ENCODE assay signal across 15 cellular contexts in the genomic region with DNA sequence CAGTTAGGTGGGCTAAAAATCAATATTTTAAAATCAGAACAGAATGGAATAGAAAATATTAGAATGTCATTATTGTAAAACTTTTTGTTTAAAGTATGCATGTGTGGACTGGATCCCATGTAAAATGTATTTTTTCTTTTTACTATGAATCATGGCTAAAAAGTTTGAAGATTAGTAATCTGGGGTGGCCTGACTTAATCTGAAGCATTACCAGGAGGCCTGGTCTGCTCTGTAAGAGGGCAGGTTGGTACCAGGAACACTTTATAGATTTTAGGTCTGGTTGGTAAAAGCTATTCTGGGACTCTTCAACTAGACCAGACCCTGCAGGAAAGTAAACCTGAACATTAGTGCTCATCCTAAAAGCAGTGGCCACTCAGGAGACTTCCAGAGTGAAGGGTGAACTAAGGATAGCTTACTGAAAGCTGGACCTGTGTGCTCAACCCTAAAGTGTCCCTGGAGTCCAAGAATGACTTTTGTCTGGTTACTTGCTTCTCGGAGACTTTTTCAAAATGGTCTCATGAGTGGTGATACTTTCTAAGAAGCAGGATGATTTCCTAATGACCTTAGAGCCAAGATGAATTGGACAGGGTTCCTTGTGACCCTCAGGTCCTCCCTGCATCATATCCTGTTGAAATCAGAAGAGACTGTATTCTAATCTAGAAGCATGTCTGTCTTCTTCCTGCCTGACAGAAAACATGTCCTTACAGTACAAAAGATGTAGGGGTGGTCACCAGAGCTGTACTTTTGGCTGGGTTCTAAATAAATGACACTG. TPM values are rescaled to one million over a fixed set of nuclear protein-coding genes. Genes with fewer than 3 reads are reported as not detected.
DNase-seq lines count a peak whose midpoint lies in the region; ATAC-seq and TF ChIP-seq lines count a peak whose summit lies in the region.
"Had no signal": no experiment of that assay in that cellular context is flagged by ENCODE, and none has a peak within 500 bp of the region (broad histone marks: within the 10 kb centered on the region; RNA-seq: fewer than 3 reads in every experiment).

No MANE protein-coding gene starts in this region.

- WGBS in esophagus muscularis mucosa, result 55% methylated on average over 1 of the region's 1 CpG
- 33% methylated on average over 1 of the region's 1 CpG for WGBS in mesenchymal stem cell
- 50% methylated on average over 1 of the region's 1 CpG; no CpG with 5 or more reads in 1 of the 2 donors for WGBS in transverse colon (ENCODE audit: low coverage in 1 of 2), 2 donors

- no peak for TF ChIP-seq CTCF in RWPE2 (IDR thresholded peaks at IDR 0.05; ENCODE audit: poor library complexity, severe bottlenecking)
- no peak for TF ChIP-seq CTCF in esophagus muscularis mucosa (IDR thresholded peaks at IDR 0.05)
- TF ChIP-seq CTCF in transverse colon (IDR thresholded peaks at IDR 0.05), result no peak
- no peak for TF ChIP-seq CTCF in Caco-2 (IDR thresholded peaks at IDR 0.05; ENCODE audit: insufficient read depth in 1 of 2, low read depth in 1 of 2, low read length in 1 of 2, severe bottlenecking in 1 of 2, unreplicated experiment in 1 of 2)

- no peak overlapping the region for H3K4me3 ChIP-seq in RWPE2 (ENCODE audit: severe bottlenecking)
- no peak overlapping the region for H3K4me3 ChIP-seq in esophagus muscularis mucosa
- peak overlapping the region in 1 of 2 experiments; percentile 25 for H3K4me3 ChIP-seq in mesenchymal stem cell (ENCODE audit: insufficient read depth in 1 of 2, low read depth in 1 of 2, low read length in 2 of 2)
- no peak overlapping the region for H3K4me3 ChIP-seq in transverse colon
- H3K4me3 ChIP-seq in Caco-2 (ENCODE audit: low read depth, low read length), result no peak overlapping the region
- H3K4me3 ChIP-seq: pancreas had no signal

- H2BK12ac ChIP-seq in mesenchymal stem cell (ENCODE audit: low read length in 2 of 2), result peak overlapping the region in 1 of 2 experiments; percentile 37

- no peaks in the 10 kb centered on the region for H3K36me3 ChIP-seq in RWPE2 (ENCODE audit: low read depth)
- H3K36me3 ChIP-seq in esophagus muscularis mucosa, result no peaks in the 10 kb centered on the region
- H3K36me3 ChIP-seq in mesenchymal stem cell (ENCODE audit: control insufficient read depth in 1 of 2, insufficient read depth in 2 of 2, low read depth in 1 of 2, low read length in 2 of 2), result peaks cover 0 to 2% of the 10 kb centered on the region in 2 experiments
- no peaks in the 10 kb centered on the region for H3K36me3 ChIP-seq in transverse colon
- H3K36me3 ChIP-seq in Caco-2 (ENCODE audit: control insufficient read depth, insufficient read depth, low read length), result no peaks in the 10 kb centered on the region
- H3K36me3 ChIP-seq: pancreas had no signal

- no peaks in the 10 kb centered on the region for H3K27me3 Mint-ChIP-seq in Caco-2 (ENCODE audit: insufficient read depth, unreplicated experiment)
- peaks cover 4 to 8% of the 10 kb centered on the region in 2 donors for H3K27me3 Mint-ChIP-seq in natural killer cell treated with Interleukin-12 subunit alpha and Interleukin-12 subunit beta and Interleukin-15 and Interleukin-18, amount 100 ng/mL, for 72 hours

- peak overlapping the region in 1 of 2 experiments; percentile 73 for H3K4ac ChIP-seq in mesenchymal stem cell (ENCODE audit: low read depth in 1 of 2, low read length in 2 of 2)

- POLR2A ChIA-PET in Caco-2 (lab: Charles Lee), result no interaction called here

- ATAC-seq in RWPE2 (ENCODE audit: low read depth), result no peak
- no peak for ATAC-seq in natural killer cell treated with Interleukin-12 subunit alpha and Interleukin-12 subunit beta and Interleukin-15 and Interleukin-18, amount 100 ng/mL, for 72 hours
- ATAC-seq: foreskin keratinocyte, pancreas had no signal

- no peak overlapping the region for H3K23ac ChIP-seq in mesenchymal stem cell (ENCODE audit: low read length in 2 of 2)

- no peak for TF ChIP-seq EP300 in esophagus muscularis mucosa (IDR thresholded peaks at IDR 0.05)
- no peak for TF ChIP-seq EP300 in transverse colon (IDR thresholded peaks at IDR 0.05; ENCODE audit: low read depth)

- H3K27ac ChIP-seq in RWPE2 (ENCODE audit: poor library complexity, severe bottlenecking) (peak overlapping the region; percentile 18), esophagus muscularis mucosa (replicated peaks in 1 of 4) (peak overlapping the region; percentile 76 to 81 (median 80)), mesenchymal stem cell (ENCODE audit: low read length, poor library complexity, severe bottlenecking) (no peak overlapping the region), transverse colon (peak overlapping the region; percentile 55 to 80 (median 72))
- H3K27ac ChIP-seq: foreskin keratinocyte had no signal

- no peak overlapping the region for H3K18ac ChIP-seq in mesenchymal stem cell (ENCODE audit: low read depth in 1 of 2, low read length in 2 of 2)

- no peak overlapping the region for H4K8ac ChIP-seq in mesenchymal stem cell (ENCODE audit: low read length)

- no peak overlapping the region for H3K4me2 ChIP-seq in mesenchymal stem cell (ENCODE audit: low read length, poor library complexity, severe bottlenecking)

- TF ChIP-seq POLR2A in esophagus muscularis mucosa (IDR thresholded peaks at IDR 0.05; ENCODE audit: low read depth) (no peak), transverse colon (IDR thresholded peaks at IDR 0.05) (no peak)

- H3K4me3 Mint-ChIP-seq in Caco-2 (ENCODE audit: unreplicated experiment), result no peak overlapping the region
- H3K4me3 Mint-ChIP-seq in natural killer cell treated with Interleukin-12 subunit alpha and Interleukin-12 subunit beta and Interleukin-15 and Interleukin-18, amount 100 ng/mL, for 72 hours, result no peak overlapping the region
- H3K4me3 Mint-ChIP-seq: T-helper 1 cell treated with Interleukin-12 subunit alpha and Interleukin-12 subunit beta and Interleukin-4 antibody, amounts not matched to agents 30 μg/mL and 1 μg/mL, for 36 hours had no signal

- DNase-seq in RWPE2 (ENCODE audit: low spot score) (no peak), esophagus muscularis mucosa (ENCODE audit: extremely low spot score) (no peak), mesenchymal stem cell (no peak), transverse colon (no peak), glomerular visceral epithelial cell (ENCODE audit: extremely low spot score) (no peak), Caco-2 (no peak), NCI-H1694 treated with DMSO at 0.1 percent for 48 hours (lab: John Stamatoyannopoulos, UW) (no peak)
- no peak for DNase-seq in natural killer cell treated with Interleukin-12 subunit alpha and Interleukin-12 subunit beta and Interleukin-15 and Interleukin-18, amount 100 ng/mL, for 72 hours (ENCODE audit: low spot score)
- DNase-seq: activated effector memory CD4-positive, alpha-beta T cell treated with anti-CD3 and anti-CD28 coated beads, Interleukin-2, amount 50 U/mL, for 16 hours; cerebellar nuclear complex; foreskin keratinocyte; Kasumi-1; pancreas; stimulated activated naive CD4-positive, alpha-beta T cell treated with Interleukin-2 at 50 U/mL for 16 hours had no signal

- CTCF ChIA-PET in Caco-2 (lab: Charles Lee), result no interaction called here

- no peaks in the 10 kb centered on the region for H3K27me3 ChIP-seq in RWPE2 (ENCODE audit: insufficient read depth, poor library complexity, severe bottlenecking)
- no peaks in the 10 kb centered on the region for H3K27me3 ChIP-seq in esophagus muscularis mucosa
- no peaks in the 10 kb centered on the region for H3K27me3 ChIP-seq in mesenchymal stem cell (ENCODE audit: control insufficient read depth in 1 of 2, insufficient read depth in 1 of 2, low read length in 2 of 2)
- no peaks in the 10 kb centered on the region for H3K27me3 ChIP-seq in transverse colon
- H3K27me3 ChIP-seq in Caco-2 (replicated peaks; ENCODE audit: control insufficient read depth, insufficient read depth, low read length), result no peaks in the 10 kb centered on the region
- H3K27me3 ChIP-seq: foreskin keratinocyte, pancreas had no signal

- no peaks in the 10 kb centered on the region for H3K9me3 Mint-ChIP-seq in Caco-2 (ENCODE audit: unreplicated experiment)
- H3K9me3 Mint-ChIP-seq in natural killer cell treated with Interleukin-12 subunit alpha and Interleukin-12 subunit beta and Interleukin-15 and Interleukin-18, amount 100 ng/mL, for 72 hours, result no peaks in the 10 kb centered on the region
- H3K9me3 Mint-ChIP-seq: T-helper 1 cell treated with Interleukin-12 subunit alpha and Interleukin-12 subunit beta and Interleukin-4 antibody, amounts not matched to agents 30 μg/mL and 1 μg/mL, for 36 hours had no signal

- BruUV-seq in Caco-2 (replicated peaks; lab: Mats Ljungman, UMichigan), result no TSS peak

- H3K14ac ChIP-seq in mesenchymal stem cell (ENCODE audit: low read length in 2 of 2), result no peak overlapping the region

- no peak overlapping the region for H2BK120ac ChIP-seq in mesenchymal stem cell (ENCODE audit: low read depth, low read length)

- H3K36me3 Mint-ChIP-seq in Caco-2 (ENCODE audit: insufficient read depth, unreplicated experiment), result peaks cover 22% of the 10 kb centered on the region
- no peaks in the 10 kb centered on the region for H3K36me3 Mint-ChIP-seq in natural killer cell treated with Interleukin-12 subunit alpha and Interleukin-12 subunit beta and Interleukin-15 and Interleukin-18, amount 100 ng/mL, for 72 hours

- intact Hi-C loops in esophagus muscularis mucosa (cut with DNase I), result no loop called here
- intact Hi-C loops in transverse colon (cut with DNase I; ENCODE audit: low total_unique reads), result no loop called here
- intact Hi-C loops in Caco-2 (cut with micrococcal nuclease; ENCODE audit: unreplicated experiment), result loop anchor here (10.0 kb wide), 1 partner anchor 233 kb away; a partner anchor contains a TSS

- H2BK5ac ChIP-seq in mesenchymal stem cell (ENCODE audit: low read depth, low read length, poor library complexity, severe bottlenecking), result no peak overlapping the region

- H3K27ac Mint-ChIP-seq in Caco-2 (ENCODE audit: unreplicated experiment), result no peak overlapping the region
- no peak overlapping the region for H3K27ac Mint-ChIP-seq in natural killer cell treated with Interleukin-12 subunit alpha and Interleukin-12 subunit beta and Interleukin-15 and Interleukin-18, amount 100 ng/mL, for 72 hours
- H3K27ac Mint-ChIP-seq: T-helper 1 cell treated with Interleukin-12 subunit alpha and Interleukin-12 subunit beta and Interleukin-4 antibody, amounts not matched to agents 30 μg/mL and 1 μg/mL, for 36 hours had no signal

- H3K9ac ChIP-seq in mesenchymal stem cell (ENCODE audit: low read length), result peak overlapping the region; percentile 65

- H4K91ac ChIP-seq in mesenchymal stem cell (ENCODE audit: low read length), result no peak overlapping the region

- H2AFZ ChIP-seq in mesenchymal stem cell (ENCODE audit: low read depth, low read length), result no peak overlapping the region

- H3K9me3 ChIP-seq in RWPE2 (ENCODE audit: severe bottlenecking), result no peaks in the 10 kb centered on the region
- no peaks in the 10 kb centered on the region for H3K9me3 ChIP-seq in esophagus muscularis mucosa
- H3K9me3 ChIP-seq in mesenchymal stem cell (ENCODE audit: control insufficient read depth, low read length), result no peaks in the 10 kb centered on the region
- H3K9me3 ChIP-seq in transverse colon, result no peaks in the 10 kb centered on the region
- H3K9me3 ChIP-seq in Caco-2, result no peaks in the 10 kb centered on the region
- H3K9me3 ChIP-seq: pancreas had no signal

- peaks cover 27% of the 10 kb centered on the region for H3K4me1 Mint-ChIP-seq in Caco-2 (ENCODE audit: low read depth, unreplicated experiment)
- no peaks in the 10 kb centered on the region for H3K4me1 Mint-ChIP-seq in natural killer cell treated with Interleukin-12 subunit alpha and Interleukin-12 subunit beta and Interleukin-15 and Interleukin-18, amount 100 ng/mL, for 72 hours (ENCODE audit: low read depth in 2 of 2)

- H3K79me1 ChIP-seq in mesenchymal stem cell (replicated peaks; ENCODE audit: low read length, poor library complexity, severe bottlenecking), result peaks cover 22% of the 10 kb centered on the region

- H3K4me1 ChIP-seq in RWPE2 (ENCODE audit: insufficient read depth, poor library complexity, severe bottlenecking) (peaks cover 5% of the 10 kb centered on the region), esophagus muscularis mucosa (peaks cover 37 to 97% (median 89%) of the 10 kb centered on the region in 4 donors), mesenchymal stem cell (ENCODE audit: control insufficient read depth, insufficient read depth, low read depth, low read length) (peaks cover 1% of the 10 kb centered on the region), transverse colon (peaks cover 8 to 34% (median 12%) of the 10 kb centered on the region in 4 donors), Caco-2 (peaks cover 29% of the 10 kb centered on the region)
- H3K4me1 ChIP-seq: pancreas had no signal

- in situ Hi-C loops in transverse colon (cut with MboI; ENCODE audit: low pct_ligation_motif_present in 1 of 4, low pct_unique_long_range_greater_than_20kb in 1 of 4, low sequenced_read_pairs in 3 of 4), result no loop called here

- no peak overlapping the region for H2AK5ac ChIP-seq in mesenchymal stem cell (ENCODE audit: low read length, severe bottlenecking)

- no peak overlapping the region for H2BK15ac ChIP-seq in mesenchymal stem cell (ENCODE audit: low read depth, poor library complexity, severe bottlenecking)

RNA-seq across cellular contexts. Expression of a gene that starts 16.6 kb away (rescaled TPM):
- total RNA-seq in esophagus muscularis mucosa, result 10 to 100 TPM; 31.5 to 51.5 (median 37.5) TPM
- polyA plus RNA-seq in mesenchymal stem cell (2013, experiment 1 of 2), result 47.5 TPM
- polyA plus RNA-seq in mesenchymal stem cell (2013, experiment 2 of 2), result 47.1 TPM
- 10 to 100 TPM; 12.1 to 13.8 (median 13.0) TPM for total RNA-seq in transverse colon
- total RNA-seq in Caco-2 (2022), result 33.8 and 34.5 TPM in 2 replicates
- 1 to 10 TPM; 3.7 to 5.0 TPM for total RNA-seq in natural killer cell treated with Interleukin-12 subunit alpha and Interleukin-12 subunit beta and Interleukin-15 and Interleukin-18, amount 100 ng/mL, for 72 hours
